Comparison of ENCODE assay signal across 8 cellular contexts in genomic region chr3:15241341-15241740, GRCh38. TPM values are rescaled to one million over a fixed set of nuclear protein-coding genes. Genes with fewer than 3 reads are reported as not detected.
DNase-seq lines count a peak whose midpoint lies in the region; TF ChIP-seq lines count a peak whose summit lies in the region.

No MANE protein-coding gene starts in this region.

- no peak overlapping the region for H3K9ac ChIP-seq in SU-DHL-6 (ENCODE audit: low read length)

- H3K9me3 ChIP-seq in A673 (ENCODE audit: low read depth, low read length, poor library complexity, severe bottlenecking), result no peaks in the 10 kb centered on the region
- H3K9me3 ChIP-seq in SU-DHL-6 (ENCODE audit: insufficient read depth, low read length), result no peaks in the 10 kb centered on the region
- H3K9me3 ChIP-seq in esophagus squamous epithelium, result no peaks in the 10 kb centered on the region

- no peaks in the 10 kb centered on the region for H3K9me2 ChIP-seq in SU-DHL-6 (replicated peaks; ENCODE audit: insufficient read depth, low read length)

- intact Hi-C loops in A673 (cut with micrococcal nuclease; ENCODE audit: unreplicated experiment) (no loop called here), dorsolateral prefrontal cortex (cut with DNase I) (no loop called here), esophagus squamous epithelium (cut with DNase I) (no loop called here)

- 0 out of 2 replicates have a peak, but pooled peaks cover 4% of the 10 kb centered on the region for H4K20me1 ChIP-seq in SU-DHL-6 (ENCODE audit: low read depth, low read length)

- peaks cover 3% of the 10 kb centered on the region; the same call in 1 of the 2 replicates for H3F3A ChIP-seq in SU-DHL-6 (ENCODE audit: insufficient read depth)

- no peak overlapping the region for H2AFZ ChIP-seq in SU-DHL-6 (ENCODE audit: low read depth, low read length, severe bottlenecking)

- 85 to 96% methylated on average over 1 of the region's 1 CpG for WGBS in esophagus squamous epithelium, 2 donors

- H3K27ac ChIP-seq in A673 (ENCODE audit: low read depth, low read length, poor library complexity, severe bottlenecking) (no peak overlapping the region), SU-DHL-6 (ENCODE audit: low read depth, low read length) (no peak overlapping the region), dorsolateral prefrontal cortex (no peak overlapping the region), esophagus squamous epithelium (no peak overlapping the region)

- no peak overlapping the region for H3K4me3 ChIP-seq in A673 (ENCODE audit: low read depth, low read length, poor library complexity, severe bottlenecking)
- H3K4me3 ChIP-seq in SU-DHL-6 (ENCODE audit: insufficient read depth, low read length, poor library complexity, severe bottlenecking), result no peak overlapping the region
- no peak overlapping the region for H3K4me3 ChIP-seq in dorsolateral prefrontal cortex
- H3K4me3 ChIP-seq in retinal pigment epithelial cell (ENCODE audit: low read length), result no peak overlapping the region
- H3K4me3 ChIP-seq in esophagus squamous epithelium, result no peak overlapping the region

- H3K79me2 ChIP-seq in SU-DHL-6 (ENCODE audit: insufficient read depth, low read length), result no peaks in the 10 kb centered on the region

- no peaks in the 10 kb centered on the region for H3K4me1 ChIP-seq in A673 (ENCODE audit: insufficient read depth, low read length, poor library complexity, severe bottlenecking)
- no peaks in the 10 kb centered on the region for H3K4me1 ChIP-seq in esophagus squamous epithelium

- POLR2A ChIA-PET in A673 (lab: Charles Lee; ENCODE audit: low non-redundant PET), result no interaction called here

- H3K36me3 ChIP-seq in A673 (ENCODE audit: insufficient read depth, low read length, poor library complexity, severe bottlenecking) (peaks cover 48% of the 10 kb centered on the region), SU-DHL-6 (ENCODE audit: low read length) (peaks cover 33% of the 10 kb centered on the region; the same call in 1 of the 2 replicates), esophagus squamous epithelium (peaks cover 0 to 99% (median 17%) of the 10 kb centered on the region in 3 donors)

- H3K27me3 ChIP-seq in A673 (replicated peaks; ENCODE audit: insufficient read depth, low read depth, low read length, poor library complexity), result no peaks in the 10 kb centered on the region
- H3K27me3 ChIP-seq in SU-DHL-6 (ENCODE audit: low read length), result no peaks in the 10 kb centered on the region
- no peaks in the 10 kb centered on the region for H3K27me3 ChIP-seq in dorsolateral prefrontal cortex
- no peaks in the 10 kb centered on the region for H3K27me3 ChIP-seq in esophagus squamous epithelium

- DNase-seq in A673 (ENCODE audit: low spot score), result peak; percentile 42
- peak in 2 of 10 donors; percentile 54 to 55 for DNase-seq in dorsolateral prefrontal cortex
- DNase-seq in retinal pigment epithelial cell (ENCODE audit: low read depth), result no peak
- no peak for DNase-seq in esophagus squamous epithelium (lab: John Stamatoyannopoulos, UW)
- no peak for DNase-seq in NCI-H146 treated with DMSO at 0.1 percent for 48 hours (lab: John Stamatoyannopoulos, UW; ENCODE audit: unreplicated experiment)
- no peak for DNase-seq in medulla oblongata (ENCODE audit: extremely low spot score)

- TF ChIP-seq CTCF in A673 (conservative IDR thresholded peaks at IDR 0.05; ENCODE audit: low read depth, low read length), result peak; percentile 59
- TF ChIP-seq CTCF in GM12873 (IDR thresholded peaks at IDR 0.05; ENCODE audit: insufficient read depth, low read depth, low read length, missing control alignments), result peak; percentile 55
- peak; percentile 25 for TF ChIP-seq CTCF in SU-DHL-6 (IDR thresholded peaks at IDR 0.05; ENCODE audit: insufficient read depth, low read length, poor library complexity, severe bottlenecking)
- peak in 54 of 56 donors; percentile 23 to 69 (median 45) for TF ChIP-seq CTCF in dorsolateral prefrontal cortex (IDR thresholded peaks at IDR 0.05 in 54 of 56, conservative IDR thresholded peaks at IDR 0.05 in 2 of 56; ENCODE audit: low read depth in 1 of 56, partially characterized antibody in 56 of 56)
- peak; percentile 39 for TF ChIP-seq CTCF in retinal pigment epithelial cell (conservative IDR thresholded peaks at IDR 0.05; ENCODE audit: low read depth, low read length)
- peak in 3 of 6 experiments; percentile 16 to 26 (median 16) for TF ChIP-seq CTCF in esophagus squamous epithelium (IDR thresholded peaks at IDR 0.05)

- TF ChIP-seq POLR2A in esophagus squamous epithelium (IDR thresholded peaks at IDR 0.05), result no peak

- no TSS peak for BruUV-seq in A673 (replicated peaks; lab: Mats Ljungman, UMichigan)

- H3K4me2 ChIP-seq in SU-DHL-6 (ENCODE audit: low read depth, low read length, poor library complexity, severe bottlenecking), result no peak overlapping the region

- CTCF ChIA-PET in A673 (lab: Charles Lee), result no interaction called here

RNA-seq across cellular contexts. Expression of gene CAPN7, which starts 35.3 kb away (rescaled TPM):
- total RNA-seq in A673 (2021) (38.6 and 40.7 TPM in 2 replicates), dorsolateral prefrontal cortex (10 to 100 TPM; 33.3 to 71.8 (median 46.0) TPM), esophagus squamous epithelium (10 to 100 TPM; 20.7 to 52.5 (median 27.0) TPM)
